In genomic region chr7:132226626-132227290, GRCh38 we compare ENCODE assay signal across 25 cellular contexts.
"Had no signal": no experiment of that assay in that cellular context is flagged by ENCODE, and none has a peak within 500 bp of the region (broad histone marks: within the 10 kb centered on the region; RNA-seq: fewer than 3 reads in every experiment).

No MANE protein-coding gene starts in this region.

- H3K36me3 ChIP-seq: ovary, right lobe of liver, tibial nerve had no signal

- FAIRE-seq: endometrium, frontal cortex, islet of Langerhans had no signal

- H3K4me1 ChIP-seq: spleen, testis, tibial nerve had no signal

- H3K27me3 ChIP-seq: dorsolateral prefrontal cortex, heart right ventricle, ovary, right lobe of liver, spleen, testis, tibial nerve had no signal

- ATAC-seq: esophagus mucosa; mucosa of descending colon; naive thymus-derived CD8-positive, alpha-beta T cell; right lobe of liver; stimulated activated naive B cell treated with anti-CD40 and anti-IgM and Interleukin-4, amounts not matched to agents 10 μg/mL and 1 μg/mL and 100 μg/mL, for 72 hours; stimulated activated naive CD8-positive, alpha-beta T cell treated with anti-CD3 and anti-CD28 coated beads, Interleukin-15, amount 100 ng/mL, for 72 hours had no signal

- H3K9me3 ChIP-seq: heart right ventricle, mucosa of descending colon, ovary, right lobe of liver, spleen, testis, tibial nerve had no signal

- H3K27ac ChIP-seq: dorsolateral prefrontal cortex, heart right ventricle, ovary, right lobe of liver, spleen, testis, tibial nerve had no signal

- H3K9me3 Mint-ChIP-seq: stimulated activated naive B cell treated with anti-CD40 and anti-IgM and Interleukin-4, amounts not matched to agents 10 μg/mL and 1 μg/mL and 100 μg/mL, for 72 hours; stimulated activated naive CD8-positive, alpha-beta T cell treated with anti-CD3 and anti-CD28 coated beads, Interleukin-15, amount 100 ng/mL, for 72 hours had no signal

- DNase-seq: cortex of kidney; dorsolateral prefrontal cortex; effector CD8-positive, alpha-beta T cell; heart right ventricle; hypothalamus; kidney glomerular epithelial cell; mammary epithelial cell; mucosa of descending colon; naive thymus-derived CD8-positive, alpha-beta T cell; nucleus accumbens; ovary; right lobe of liver; spleen; stimulated activated CD4-positive, alpha-beta T cell treated with anti-CD3 and anti-CD28 coated beads, Interleukin-15, amount 100 ng/mL, for 24 hours; stimulated activated CD4-positive, alpha-beta T cell treated with anti-CD3 and anti-CD28 coated beads, Interleukin-1b, Interleukin-23, amount 100 ng/mL, for 48 hours; stimulated activated CD4-positive, alpha-beta T cell treated with anti-CD3 and anti-CD28 coated beads, Interleukin-4, amount 100 ng/mL, for 24 hours; stimulated activated naive B cell treated with anti-CD40 and anti-IgM and Interleukin-4, amounts not matched to agents 10 μg/mL and 1 μg/mL and 100 μg/mL, for 72 hours; stimulated activated naive CD8-positive, alpha-beta T cell treated with anti-CD3 and anti-CD28 coated beads, Interleukin-15, amount 100 ng/mL, for 72 hours; testis had no signal

- H3K4me1 Mint-ChIP-seq: stimulated activated naive B cell treated with anti-CD40 and anti-IgM and Interleukin-4, amounts not matched to agents 10 μg/mL and 1 μg/mL and 100 μg/mL, for 72 hours; stimulated activated naive CD8-positive, alpha-beta T cell treated with anti-CD3 and anti-CD28 coated beads, Interleukin-15, amount 100 ng/mL, for 72 hours had no signal

- H3K4me3 Mint-ChIP-seq: naive thymus-derived CD8-positive, alpha-beta T cell; stimulated activated naive B cell treated with anti-CD40 and anti-IgM and Interleukin-4, amounts not matched to agents 10 μg/mL and 1 μg/mL and 100 μg/mL, for 72 hours; stimulated activated naive CD8-positive, alpha-beta T cell treated with anti-CD3 and anti-CD28 coated beads, Interleukin-15, amount 100 ng/mL, for 72 hours had no signal

- H3K27ac Mint-ChIP-seq: naive thymus-derived CD8-positive, alpha-beta T cell; progenitor cell of endocrine pancreas; stimulated activated naive B cell treated with anti-CD40 and anti-IgM and Interleukin-4, amounts not matched to agents 10 μg/mL and 1 μg/mL and 100 μg/mL, for 72 hours had no signal

- H3K4me3 ChIP-seq: dorsolateral prefrontal cortex, heart right ventricle, mucosa of descending colon, ovary, right lobe of liver, spleen, testis, tibial nerve had no signal

- H3K36me3 Mint-ChIP-seq: stimulated activated naive B cell treated with anti-CD40 and anti-IgM and Interleukin-4, amounts not matched to agents 10 μg/mL and 1 μg/mL and 100 μg/mL, for 72 hours had no signal
